8 cellular contexts compared by ENCODE assay signal in genomic region chrX:54439967-54440871, GRCh38. TPM values are rescaled to one million over a fixed set of nuclear protein-coding genes. Genes with fewer than 3 reads are reported as not detected.
DNase-seq lines count a peak whose midpoint lies in the region; ATAC-seq and TF ChIP-seq lines count a peak whose summit lies in the region.

TSR2 (plus strand) TSS chrX:54440404; CDS start chrX:54440422, 18 bp downstream.

- peak within 1 kb of the TSS; percentile 84 for H3K27ac Mint-ChIP-seq in HFFc6
- peak within 1 kb of the TSS; percentile 85 for H3K27ac Mint-ChIP-seq in activated naive CD4-positive, alpha-beta T cell treated with anti-CD3 and anti-CD28 coated beads, Interleukin-2, amount 10 ng/mL, durations not matched to agents 7 days and 5 days

- no peaks in the 10 kb centered on the region for H3K9me3 Mint-ChIP-seq in HFFc6
- no peaks in the 10 kb centered on the region for H3K9me3 Mint-ChIP-seq in activated naive CD4-positive, alpha-beta T cell treated with anti-CD3 and anti-CD28 coated beads, Interleukin-2, amount 10 ng/mL, durations not matched to agents 7 days and 5 days

- ATAC-seq in omental fat pad (ENCODE audit: low FRiP score): peak; percentile 93

- DNase-seq in GM06990 (ENCODE audit: extremely low read depth, insufficient read length): peak; percentile 75
- peak; percentile 87 for DNase-seq in HFFc6
- DNase-seq in MV-4-11 (lab: John Stamatoyannopoulos, UW): peak; percentile 77
- DNase-seq in SK-N-DZ (ENCODE audit: low spot score): peak; percentile 88
- DNase-seq in activated naive CD4-positive, alpha-beta T cell treated with anti-CD3 and anti-CD28 coated beads, Interleukin-2, amount 10 ng/mL, durations not matched to agents 7 days and 5 days: peak; percentile 88
- peak; percentile 80 for DNase-seq in globus pallidus (ENCODE audit: low spot score)
- peak; percentile 52 for DNase-seq in omental fat pad (ENCODE audit: low spot score)

- CTCF ChIA-PET in activated naive CD4-positive, alpha-beta T cell treated with anti-CD3 and anti-CD28 coated beads, Interleukin-2, amount 10 ng/mL, durations not matched to agents 7 days and 5 days (lab: Charles Lee): no interaction called here

- peaks cover 24% of the 10 kb centered on the region for H3K4me1 Mint-ChIP-seq in HFFc6 (ENCODE audit: low read depth)
- H3K4me1 Mint-ChIP-seq in activated naive CD4-positive, alpha-beta T cell treated with anti-CD3 and anti-CD28 coated beads, Interleukin-2, amount 10 ng/mL, durations not matched to agents 7 days and 5 days: peaks cover 32% of the 10 kb centered on the region

- peak within 1 kb of the TSS; percentile 94 for H3K4me3 Mint-ChIP-seq in HFFc6
- H3K4me3 Mint-ChIP-seq in activated naive CD4-positive, alpha-beta T cell treated with anti-CD3 and anti-CD28 coated beads, Interleukin-2, amount 10 ng/mL, durations not matched to agents 7 days and 5 days: peak within 1 kb of the TSS; percentile 91

- no peaks in the 10 kb centered on the region for H3K27me3 ChIP-seq in GM06990 (replicated peaks; ENCODE audit: control insufficient read depth, insufficient read depth, low read length)

- peaks cover 17% of the 10 kb centered on the region; the same call in 1 of the 2 replicates for H3K36me3 Mint-ChIP-seq in HFFc6 (ENCODE audit: low read depth)
- H3K36me3 Mint-ChIP-seq in activated naive CD4-positive, alpha-beta T cell treated with anti-CD3 and anti-CD28 coated beads, Interleukin-2, amount 10 ng/mL, durations not matched to agents 7 days and 5 days: peaks cover 20% of the 10 kb centered on the region

- peaks cover 4% of the 10 kb centered on the region for H3K27me3 Mint-ChIP-seq in HFFc6 (ENCODE audit: insufficient read depth)
- no peaks in the 10 kb centered on the region for H3K27me3 Mint-ChIP-seq in activated naive CD4-positive, alpha-beta T cell treated with anti-CD3 and anti-CD28 coated beads, Interleukin-2, amount 10 ng/mL, durations not matched to agents 7 days and 5 days

- no peak for TF ChIP-seq CTCF in GM06990 (IDR thresholded peaks at IDR 0.05; ENCODE audit: insufficient read depth, low read length, poor library complexity, severe bottlenecking)
- no peak; the same call in 1 of the 2 replicates for TF ChIP-seq CTCF in HFFc6 (IDR thresholded peaks at IDR 0.05)
- no peak for TF ChIP-seq CTCF in omental fat pad (IDR thresholded peaks at IDR 0.05)

- peak within 1 kb of the TSS; percentile 72 for H3K4me3 ChIP-seq in GM06990 (replicated peaks; ENCODE audit: low read depth, low read length)

- no peaks in the 10 kb centered on the region; the same call in 1 of the 2 replicates for H3K36me3 ChIP-seq in GM06990 (ENCODE audit: control insufficient read depth, insufficient read depth, low read length)

- H3K27ac ChIP-seq in temporal lobe (ENCODE audit: low read depth, low read length): no peak within 1 kb of the TSS

RNA-seq across cellular contexts. Expression of gene TSR2, which starts in this region (rescaled TPM):
- 10 to 100 TPM; 31.0 to 35.0 (median 33.3) TPM for total RNA-seq in HFFc6 (2021; fragmentation: NEBNext Ultra II Directional; extraction: Animal tissue kit (Norgen Biotek cat#: 25700))
- 20.1 and 27.1 TPM in 2 replicates for polyA plus RNA-seq in SK-N-DZ (2014; cell fraction: cytosol; rRNA removed)
- polyA plus RNA-seq in SK-N-DZ (2014; cell fraction: nucleus; rRNA removed): 8.6 and 13.9 TPM in 2 replicates
- total RNA-seq in omental fat pad (10 to 100 TPM; 14.8 to 29.9 (median 17.4) TPM), temporal lobe (12.8 TPM)
